ENCODE assay signal across 8 cellular contexts in the genomic region with DNA sequence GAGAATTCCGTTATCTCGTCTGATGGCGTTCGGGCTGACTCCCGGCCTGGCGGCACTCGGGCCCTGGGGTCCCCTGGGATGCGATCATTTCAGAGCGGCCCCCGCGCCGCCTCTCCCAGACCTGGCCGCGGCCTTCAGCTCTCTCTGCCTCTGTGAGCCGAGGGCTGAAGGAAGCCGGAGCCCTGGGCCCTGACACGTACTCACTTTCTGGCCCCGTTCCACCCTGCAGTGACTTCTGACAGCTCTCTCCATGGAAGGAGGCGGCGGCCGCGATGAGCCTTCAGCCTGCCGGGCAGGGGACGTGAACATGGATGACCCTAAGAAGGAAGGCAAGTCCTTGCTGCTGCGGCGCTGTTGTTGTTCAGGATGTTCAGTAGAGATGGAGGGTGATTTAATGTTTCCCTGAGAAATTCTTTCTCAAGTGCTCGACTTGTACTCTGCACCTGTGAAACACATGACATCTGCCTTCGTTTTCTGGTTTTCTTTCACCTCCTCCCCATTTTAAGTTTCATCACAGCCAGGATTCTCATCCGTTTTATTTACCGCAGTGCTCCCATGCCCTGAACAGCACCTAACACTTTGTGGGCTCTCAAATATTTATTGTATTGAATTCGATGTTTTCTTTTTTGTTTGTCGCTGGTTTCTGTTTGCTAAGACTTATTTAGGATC. TPM values are rescaled to one million over a fixed set of nuclear protein-coding genes. Genes with fewer than 3 reads are reported as not detected.
DNase-seq lines count a peak whose midpoint lies in the region; ATAC-seq lines count a peak whose summit lies in the region.

No MANE protein-coding gene starts in this region.

- H3K4me3 ChIP-seq in Karpas-422 (ENCODE audit: low read length) (peak overlapping the region; percentile 88), iPS-18a (ENCODE audit: low read length) (peak overlapping the region; percentile 93)

- DNase-seq in Caki2 (ENCODE audit: low read depth) (peak; percentile 44), Karpas-422 (peak; percentile 71), NCI-H2081 treated with DMSO at 0.1 percent for 48 hours (lab: John Stamatoyannopoulos, UW) (no peak)
- peak in 1 of 2 donors; percentile 35 for DNase-seq in activated naive CD4-positive, alpha-beta T cell treated with anti-CD3 and anti-CD28 coated beads, Interleukin-2, amount 50 U/mL, for 72 hours (ENCODE audit: low spot score in 2 of 2)
- no peak for DNase-seq in stimulated activated effector memory CD8-positive, alpha-beta T cell treated with anti-CD3 and anti-CD28 coated beads, Interleukin-12 subunit alpha, Interleukin-12 subunit beta, amount 100 ng/mL, for 72 hours (ENCODE audit: low spot score in 2 of 2)

- in situ Hi-C loops in Caki2 (cut with HindIII; ENCODE audit: low pct_unique_long_range_greater_than_20kb, low sequenced_read_pairs), result loop anchor here (25.0 kb wide), 1 partner anchor 285 kb away; no protein-coding TSS in a partner anchor

- peak overlapping the region; percentile 38 to 90 for H3K27ac Mint-ChIP-seq in activated naive CD4-positive, alpha-beta T cell treated with anti-CD3 and anti-CD28 coated beads, Interleukin-2, amount 50 U/mL, for 72 hours
- peak overlapping the region; percentile 99 for H3K27ac Mint-ChIP-seq in stimulated activated effector memory CD8-positive, alpha-beta T cell treated with anti-CD3 and anti-CD28 coated beads, Interleukin-12 subunit alpha, Interleukin-12 subunit beta, amount 100 ng/mL, for 72 hours

- H3K9me3 ChIP-seq in Karpas-422 (ENCODE audit: low read length) (no peaks in the 10 kb centered on the region), iPS-18a (ENCODE audit: control insufficient read depth, low read depth, low read length) (no peaks in the 10 kb centered on the region)

- H3K4me1 Mint-ChIP-seq in stimulated activated effector memory CD8-positive, alpha-beta T cell treated with anti-CD3 and anti-CD28 coated beads, Interleukin-12 subunit alpha, Interleukin-12 subunit beta, amount 100 ng/mL, for 72 hours, result peaks cover 43% of the 10 kb centered on the region

- no peaks in the 10 kb centered on the region for H3K9me2 ChIP-seq in Karpas-422 (replicated peaks; ENCODE audit: insufficient read depth, low read length)

- peak overlapping the region; percentile 95 for H3K4me3 Mint-ChIP-seq in stimulated activated effector memory CD8-positive, alpha-beta T cell treated with anti-CD3 and anti-CD28 coated beads, Interleukin-12 subunit alpha, Interleukin-12 subunit beta, amount 100 ng/mL, for 72 hours

- H3K36me3 ChIP-seq in Karpas-422 (ENCODE audit: insufficient read depth, low read length) (peaks cover 24% of the 10 kb centered on the region; the same call in 1 of the 2 replicates), iPS-18a (ENCODE audit: control insufficient read depth, low read depth, low read length) (peaks cover 26% of the 10 kb centered on the region)

- peak overlapping the region; percentile 29; the same call in 1 of the 2 replicates for H2AFZ ChIP-seq in Karpas-422 (ENCODE audit: low read length)

- peaks cover 46% of the 10 kb centered on the region for H3K79me2 ChIP-seq in Karpas-422 (ENCODE audit: low read length)

- peak overlapping the region; percentile 60 for H3K27ac ChIP-seq in Karpas-422 (ENCODE audit: low read length)
- no peak overlapping the region for H3K27ac ChIP-seq in iPS-18a (ENCODE audit: low read length)

- H4K20me1 ChIP-seq in Karpas-422 (ENCODE audit: insufficient read depth, low read depth, low read length), result no peaks in the 10 kb centered on the region

- no peaks in the 10 kb centered on the region for H3K9me3 Mint-ChIP-seq in activated naive CD4-positive, alpha-beta T cell treated with anti-CD3 and anti-CD28 coated beads, Interleukin-2, amount 50 U/mL, for 72 hours
- H3K9me3 Mint-ChIP-seq in stimulated activated effector memory CD8-positive, alpha-beta T cell treated with anti-CD3 and anti-CD28 coated beads, Interleukin-12 subunit alpha, Interleukin-12 subunit beta, amount 100 ng/mL, for 72 hours, result peaks cover 1% of the 10 kb centered on the region

- no peaks in the 10 kb centered on the region for H3K27me3 ChIP-seq in Karpas-422 (ENCODE audit: low read length)
- no peaks in the 10 kb centered on the region for H3K27me3 ChIP-seq in iPS-18a (ENCODE audit: control insufficient read depth, insufficient read depth, low read length)

- peaks cover 37% of the 10 kb centered on the region for H3K4me1 ChIP-seq in Karpas-422 (ENCODE audit: low read length)
- H3K4me1 ChIP-seq in iPS-18a (ENCODE audit: control insufficient read depth, low read depth, low read length), result no peaks in the 10 kb centered on the region

- H3K9ac ChIP-seq in Karpas-422 (ENCODE audit: low read length), result peak overlapping the region; percentile 86
- H3K9ac ChIP-seq in iPS-18a (ENCODE audit: low read length), result peak overlapping the region; percentile 69

- ATAC-seq in GM21447 (IDR thresholded peaks at IDR 0.05; ENCODE audit: unreplicated experiment), result peak; percentile 19
- peak; percentile 17 to 24 for ATAC-seq in activated naive CD4-positive, alpha-beta T cell treated with anti-CD3 and anti-CD28 coated beads, Interleukin-2, amount 50 U/mL, for 72 hours
- peak; percentile 27 for ATAC-seq in stimulated activated effector memory CD8-positive, alpha-beta T cell treated with anti-CD3 and anti-CD28 coated beads, Interleukin-12 subunit alpha, Interleukin-12 subunit beta, amount 100 ng/mL, for 72 hours
- ATAC-seq in HG03521 (IDR thresholded peaks at IDR 0.05; ENCODE audit: unreplicated experiment), result no peak

- peaks cover 41 to 44% of the 10 kb centered on the region in 2 donors for H3K36me3 Mint-ChIP-seq in activated naive CD4-positive, alpha-beta T cell treated with anti-CD3 and anti-CD28 coated beads, Interleukin-2, amount 50 U/mL, for 72 hours
- H3K36me3 Mint-ChIP-seq in stimulated activated effector memory CD8-positive, alpha-beta T cell treated with anti-CD3 and anti-CD28 coated beads, Interleukin-12 subunit alpha, Interleukin-12 subunit beta, amount 100 ng/mL, for 72 hours, result peaks cover 73% of the 10 kb centered on the region

- H3K4me2 ChIP-seq in Karpas-422 (ENCODE audit: low read depth, low read length, poor library complexity, severe bottlenecking), result peak overlapping the region; percentile 91

RNA-seq across cellular contexts. Expression of gene GTSE1, which starts 0.6 kb away (rescaled TPM):
- 27.6 and 29.8 TPM in 2 replicates for total RNA-seq in Caki2 (2014; rRNA removed; shearing (Covaris generic); ENCODE audit: low replicate concordance)
- total RNA-seq in Karpas-422 (2014; rRNA removed; shearing (Covaris generic); ENCODE audit: low replicate concordance), result 15.3 TPM in 2 replicates
- 10 to 100 TPM; 53.1 to 56.1 TPM for total RNA-seq in activated naive CD4-positive, alpha-beta T cell treated with anti-CD3 and anti-CD28 coated beads, Interleukin-2, amount 50 U/mL, for 72 hours

RNA-seq across cellular contexts. Expression of gene TTC38, which starts 29.5 kb away (rescaled TPM):
- 26.0 and 46.5 TPM in 2 replicates for total RNA-seq in Caki2 (2014; rRNA removed; shearing (Covaris generic); ENCODE audit: low replicate concordance)
- total RNA-seq in Karpas-422 (2014; rRNA removed; shearing (Covaris generic); ENCODE audit: low replicate concordance), result 21.9 and 23.3 TPM in 2 replicates
- total RNA-seq in activated naive CD4-positive, alpha-beta T cell treated with anti-CD3 and anti-CD28 coated beads, Interleukin-2, amount 50 U/mL, for 72 hours, result 10 to 100 TPM; 11.3 to 16.3 TPM

RNA-seq across cellular contexts. Expression of gene PKDREJ, which starts 34.1 kb away (rescaled TPM):
- total RNA-seq in Caki2 (2014; rRNA removed; shearing (Covaris generic); ENCODE audit: low replicate concordance), result not detected in 2 replicates
- not detected in 2 replicates for total RNA-seq in Karpas-422 (2014; rRNA removed; shearing (Covaris generic); ENCODE audit: low replicate concordance)
- total RNA-seq in activated naive CD4-positive, alpha-beta T cell treated with anti-CD3 and anti-CD28 coated beads, Interleukin-2, amount 50 U/mL, for 72 hours, result under 1 TPM in 1 of 2 donors, not detected in 1; 0.04 TPM

RNA-seq across cellular contexts. Expression of gene TRMU, which starts 38.2 kb away (rescaled TPM):
- total RNA-seq in Caki2 (2014; rRNA removed; shearing (Covaris generic); ENCODE audit: low replicate concordance), result 63.2 and 65.1 TPM in 2 replicates
- total RNA-seq in Karpas-422 (2014; rRNA removed; shearing (Covaris generic); ENCODE audit: low replicate concordance), result 48.4 and 61.0 TPM in 2 replicates
- total RNA-seq in activated naive CD4-positive, alpha-beta T cell treated with anti-CD3 and anti-CD28 coated beads, Interleukin-2, amount 50 U/mL, for 72 hours, result 10 to 100 TPM; 89.3 to 94.1 TPM

RNA-seq across cellular contexts. Expression of gene CDPF1, which starts 47.2 kb away (rescaled TPM):
- total RNA-seq in Caki2 (2014; rRNA removed; shearing (Covaris generic); ENCODE audit: low replicate concordance), result 31.3 and 64.4 TPM in 2 replicates
- 9.8 and 20.7 TPM in 2 replicates for total RNA-seq in Karpas-422 (2014; rRNA removed; shearing (Covaris generic); ENCODE audit: low replicate concordance)
- 1 to 10 TPM; 7.5 to 8.8 TPM for total RNA-seq in activated naive CD4-positive, alpha-beta T cell treated with anti-CD3 and anti-CD28 coated beads, Interleukin-2, amount 50 U/mL, for 72 hours

Comparison
In these comparisons a context has a peak if more than half of its experiments do, and no peak if none do; other contexts are left out.
1. DNase-seq: peak in Caki2 (single experiment) and Karpas-422 (single experiment); none in stimulated activated effector memory CD8-positive, alpha-beta T cell treated with anti-CD3 and anti-CD28 coated beads, Interleukin-12 subunit alpha, Interleukin-12 subunit beta, amount 100 ng/mL, for 72 hours (0 of 2) and NCI-H2081 treated with DMSO at 0.1 percent for 48 hours (single experiment).